ENCODE assay signal across 27 cellular contexts in genomic region chr3:101253429-101253828, GRCh38.
A peak's percentile ranks its signal among the peaks of the same experiment; 100 is the strongest.
DNase-seq lines count a peak whose midpoint lies in the region; ATAC-seq, FAIRE-seq and TF ChIP-seq lines count a peak whose summit lies in the region.
"Had no signal": no experiment of that assay in that cellular context is flagged by ENCODE, and none has a peak within 500 bp of the region (broad histone marks: within the 10 kb centered on the region; RNA-seq: fewer than 3 reads in every experiment).

No MANE protein-coding gene starts in this region.

- no peak overlapping the region for H2AFZ ChIP-seq in SK-N-SH (ENCODE audit: low read depth)

- H3F3A ChIP-seq in SK-N-SH (replicated peaks; ENCODE audit: insufficient read depth): no peaks in the 10 kb centered on the region

- FAIRE-seq in GM12891 (lab: Jason Lieb, UNC): no peak
- FAIRE-seq: HepG2, TTC549 had no signal

- no peaks in the 10 kb centered on the region for H3K9me3 ChIP-seq in gastrocnemius medialis
- no peaks in the 10 kb centered on the region for H3K9me3 ChIP-seq in SK-N-SH
- H3K9me3 ChIP-seq: BLaER1, HAP-1, left lung had no signal

- H3K4me2 ChIP-seq in SK-N-SH: no peak overlapping the region
- H3K4me2 ChIP-seq: BLaER1 had no signal

- DNase-seq in NCI-H1105 (lab: John Stamatoyannopoulos, UW): peak; percentile 30
- peak; percentile 56 to 64 for DNase-seq in SHP77 (lab: John Stamatoyannopoulos, UW)
- DNase-seq in fibroblast of the aortic adventitia (ENCODE audit: low read depth): peak; percentile 28
- no peak for DNase-seq in gastrocnemius medialis
- no peak for DNase-seq in SK-N-SH
- no peak for DNase-seq in GM12891 (ENCODE audit: insufficient read length, low spot score)
- DNase-seq: activated CD4-positive, alpha-beta T cell treated with anti-CD3 and anti-CD28 coated beads, Interleukin-2, amount 50 U/mL, for 48 hours; activated CD8-positive, alpha-beta memory T cell treated with anti-CD3 and anti-CD28 coated beads, Interleukin-2, amount 50 U/mL, for 4 hours; activated naive CD4-positive, alpha-beta T cell treated with anti-CD3 and anti-CD28 coated beads for 36 hours; DMS53; islet precursor cell; Karpas-422; left lung; mesenchymal stem cell; MV-4-11; NCI-H187; NCI-H510A treated with DMSO at 0.1 percent for 48 hours; stimulated activated CD4-positive, alpha-beta T cell treated with anti-CD3 and anti-CD28 coated beads, Interleukin-4, amount 100 ng/mL, for 24 hours; T-helper 17 cell; trophoblast cell had no signal

- H3K4me1 ChIP-seq in gastrocnemius medialis: peaks cover 3 to 4% of the 10 kb centered on the region in 2 donors
- H3K4me1 ChIP-seq in SK-N-SH (ENCODE audit: control insufficient read depth in 1 of 2, insufficient read depth in 2 of 2, low read depth in 1 of 2, low read length in 1 of 2): no peaks in the 10 kb centered on the region
- H3K4me1 ChIP-seq: BLaER1, left lung had no signal

- H3K79me2 ChIP-seq in SK-N-SH (ENCODE audit: insufficient read depth): no peaks in the 10 kb centered on the region

- H3K36me3 ChIP-seq in gastrocnemius medialis (no peaks in the 10 kb centered on the region), SK-N-SH (replicated peaks in 1 of 2; ENCODE audit: control insufficient read depth in 1 of 2, insufficient read depth in 2 of 2, low read length in 1 of 2) (no peaks in the 10 kb centered on the region)
- H3K36me3 ChIP-seq: BLaER1, HAP-1, left lung had no signal

- peak; percentile 58 to 74 for ATAC-seq in gastrocnemius medialis
- no peak for ATAC-seq in HG02588 (IDR thresholded peaks at IDR 0.05; ENCODE audit: unreplicated experiment)
- ATAC-seq: HepG2, left lung, sciatic nerve, SK-N-SH treated with all-trans-retinoic acid at 6 μM for 48 hours, T-helper 17 cell had no signal

- H3K4me3 ChIP-seq in fibroblast of the aortic adventitia (ENCODE audit: low read depth, low read length) (no peak overlapping the region), gastrocnemius medialis (no peak overlapping the region), SK-N-SH (ENCODE audit: low read depth in 2 of 2, low read length in 1 of 2) (no peak overlapping the region)
- H3K4me3 ChIP-seq: BLaER1, HAP-1, left lung had no signal

- intact Hi-C loops in gastrocnemius medialis (cut with DNase I; ENCODE audit: low total_unique reads): no loop called here

- CTCF ChIA-PET in SK-N-SH (lab: Yijun Ruan, JAX): no interaction called here

- H3K27me3 ChIP-seq in gastrocnemius medialis (no peaks in the 10 kb centered on the region), SK-N-SH (ENCODE audit: insufficient read depth) (no peaks in the 10 kb centered on the region)
- H3K27me3 ChIP-seq: BLaER1, left lung had no signal

- TF ChIP-seq RAD21 in SK-N-SH (IDR thresholded peaks at IDR 0.05; ENCODE audit: low read length): no peak

- H3K27ac ChIP-seq in gastrocnemius medialis: no peak overlapping the region
- no peak overlapping the region for H3K27ac ChIP-seq in SK-N-SH (ENCODE audit: low read depth in 2 of 2, low read length in 1 of 2)
- H3K27ac ChIP-seq: BLaER1, left lung had no signal

- no peak for TF ChIP-seq EP300 in SK-N-SH (IDR thresholded peaks at IDR 0.05; ENCODE audit: borderline replicate concordance in 1 of 2, low read depth in 1 of 2, low read length in 1 of 2)

- H3K9ac ChIP-seq in SK-N-SH: no peak overlapping the region
- H3K9ac ChIP-seq: BLaER1 had no signal

- TF ChIP-seq POLR2A in gastrocnemius medialis (IDR thresholded peaks at IDR 0.05): no peak
- TF ChIP-seq POLR2A in GM12891 (IDR thresholded peaks at IDR 0.05; ENCODE audit: low read depth, low read length): no peak

- no peaks in the 10 kb centered on the region for H3K9me2 ChIP-seq in SK-N-SH

- H4K20me1 ChIP-seq in SK-N-SH (ENCODE audit: insufficient read depth): no peaks in the 10 kb centered on the region
- H4K20me1 ChIP-seq: BLaER1 had no signal

- TF ChIP-seq CTCF in fibroblast of the aortic adventitia (IDR thresholded peaks at IDR 0.05; ENCODE audit: insufficient read depth, low read length): no peak
- no peak for TF ChIP-seq CTCF in gastrocnemius medialis (IDR thresholded peaks at IDR 0.05 in 4 of 5, conservative IDR thresholded peaks at IDR 0.05 in 1 of 5)
- no peak for TF ChIP-seq CTCF in SK-N-SH (IDR thresholded peaks at IDR 0.05)

- in situ Hi-C loops in gastrocnemius medialis (cut with MboI; ENCODE audit: low sequenced_read_pairs in 4 of 4): no loop called here

- 96% methylated on average over 3 of the region's 3 CpGs for WGBS in SK-N-SH (ENCODE audit: low lambda C conversion rate)

- POLR2A ChIA-PET in SK-N-SH (lab: Yijun Ruan, JAX): no interaction called here

TF ChIP-seq in SK-N-SH, 30 proteins besides CTCF, POLR2A, EP300 and RAD21 (continues in another document):
- TF ChIP-seq RFX5 (IDR thresholded peaks at IDR 0.05; ENCODE audit: low read length) (no peak), FOSL2 (IDR thresholded peaks at IDR 0.05; ENCODE audit: borderline replicate concordance, low read depth) (no peak), GATA2 (CRISPR knock-in tag; IDR thresholded peaks at IDR 0.05) (no peak), SMC3 (IDR thresholded peaks at IDR 0.05; ENCODE audit: low read depth, low read length) (no peak), GABPA (IDR thresholded peaks at IDR 0.05; ENCODE audit: low read depth) (no peak), REST (IDR thresholded peaks at IDR 0.05; ENCODE audit: low read depth, low read length) (no peak), CHD2 (IDR thresholded peaks at IDR 0.05; ENCODE audit: low read length, partially characterized antibody) (no peak), POLR2AphosphoS5 (IDR thresholded peaks at IDR 0.05; ENCODE audit: low read depth, low read length) (no peak), FOXM1 (IDR thresholded peaks at IDR 0.05; ENCODE audit: low read depth) (no peak), ELF1 (IDR thresholded peaks at IDR 0.05) (no peak), RCOR1 (IDR thresholded peaks at IDR 0.05; ENCODE audit: low read length) (no peak)

TF ChIP-seq in GM12891, 5 proteins besides CTCF, POLR2A, EP300 and RAD21:
- no peak for TF ChIP-seq PAX5 (IDR thresholded peaks at IDR 0.05; ENCODE audit: insufficient read depth, low read length, severe bottlenecking)
- no peak for TF ChIP-seq POLR2AphosphoS5 (IDR thresholded peaks at IDR 0.05; ENCODE audit: low read depth, low read length)
- no peak for TF ChIP-seq TAF1 (IDR thresholded peaks at IDR 0.05; ENCODE audit: low read depth, low read length)
- TF ChIP-seq POU2F2 (IDR thresholded peaks at IDR 0.05; ENCODE audit: low read depth, low read length): no peak
- TF ChIP-seq SPI1 (IDR thresholded peaks at IDR 0.05; ENCODE audit: low read depth, low read length): no peak

Comparison
In these comparisons a context has a peak if more than half of its experiments do, and no peak if none do; other contexts are left out.
1. DNase-seq: peak in NCI-H1105 (single experiment), SHP77 (2 of 2) and fibroblast of the aortic adventitia (single experiment); none in gastrocnemius medialis (0 of 2), SK-N-SH (single experiment) and GM12891 (single experiment).